ENCODE assay signal across 20 cellular contexts in genomic region chr1:201454568-201454967, GRCh38. TPM values are rescaled to one million over a fixed set of nuclear protein-coding genes. Genes with fewer than 3 reads are reported as not detected.
A peak's percentile ranks its signal among the peaks of the same experiment; 100 is the strongest.
DNase-seq lines count a peak whose midpoint lies in the region; ATAC-seq and TF ChIP-seq lines count a peak whose summit lies in the region.
"Had no signal": no experiment of that assay in that cellular context is flagged by ENCODE, and none has a peak within 500 bp of the region (broad histone marks: within the 10 kb centered on the region; RNA-seq: fewer than 3 reads in every experiment).

No MANE protein-coding gene starts in this region.

- peak; percentile 44 for DNase-seq in NCI-H2107 treated with DMSO at 0.1 percent for 48 hours (lab: John Stamatoyannopoulos, UW; ENCODE audit: unreplicated experiment)
- no peak for DNase-seq in NCI-H2107 (lab: John Stamatoyannopoulos, UW)
- peak; percentile 63 for DNase-seq in cerebellar cortex (ENCODE audit: low spot score)
- DNase-seq in trophoblast cell: no peak
- DNase-seq in Right ventricle myocardium superior: no peak
- DNase-seq: activated CD8-positive, alpha-beta memory T cell treated with anti-CD3 and anti-CD28 coated beads for 24 hours; kidney glomerular epithelial cell; naive B cell; NCI-H774; ovary; PC-9; SHP77 treated with DMSO at 0.1 percent for 48 hours had no signal

- H3K4me1 ChIP-seq in Loucy (ENCODE audit: insufficient read depth, low read length, poor library complexity, severe bottlenecking) (peaks cover 29% of the 10 kb centered on the region), trophoblast cell (ENCODE audit: control insufficient read depth in 1 of 2, insufficient read depth in 2 of 2, low read length in 2 of 2) (peaks cover 22 to 24% of the 10 kb centered on the region in 2 experiments)

- no peak overlapping the region for H2BK5ac ChIP-seq in trophoblast cell (ENCODE audit: low read depth, low read length, poor library complexity)

- no peak overlapping the region for H3K14ac ChIP-seq in trophoblast cell (ENCODE audit: low read length)

- no peaks in the 10 kb centered on the region for H4K20me1 ChIP-seq in Loucy (ENCODE audit: insufficient read depth, low read length, poor library complexity, severe bottlenecking)

- peaks cover 14% of the 10 kb centered on the region for H3K79me1 ChIP-seq in trophoblast cell (ENCODE audit: low read length)

- intact Hi-C loops in Right ventricle myocardium superior (cut with DNase I): no loop called here

- H3K9me3 ChIP-seq in Loucy (ENCODE audit: insufficient read depth, low read depth, low read length) (no peaks in the 10 kb centered on the region), trophoblast cell (ENCODE audit: insufficient read depth, low read depth, low read length) (no peaks in the 10 kb centered on the region)
- H3K9me3 ChIP-seq: ovary, tibial artery had no signal

- no peak overlapping the region for H4K12ac ChIP-seq in trophoblast cell (ENCODE audit: low read depth, low read length)

- H3K9me2 ChIP-seq in Loucy (replicated peaks; ENCODE audit: low read depth, low read length): no peaks in the 10 kb centered on the region

- H4K91ac ChIP-seq in trophoblast cell (ENCODE audit: low read depth, low read length): peak overlapping the region; percentile 20

- H2AFZ ChIP-seq in Loucy (ENCODE audit: low read length) (no peak overlapping the region), trophoblast cell (ENCODE audit: insufficient read depth, low read length, poor library complexity) (no peak overlapping the region)
- H2AFZ ChIP-seq: PC-9 had no signal

- H3K27ac ChIP-seq in trophoblast cell (ENCODE audit: low read depth, low read length): no peak overlapping the region
- H3K27ac ChIP-seq: ovary, PC-9, tibial artery had no signal

- H3K4ac ChIP-seq in trophoblast cell (ENCODE audit: low read depth, low read length): no peak overlapping the region

- WGBS in trophoblast cell (ENCODE audit: extremely low coverage, insufficient coverage, insufficient read length): no CpG with 5 or more reads among the region's 4 CpGs

- H3K4me3 ChIP-seq in Loucy (ENCODE audit: low read length, poor library complexity, severe bottlenecking) (no peak overlapping the region), trophoblast cell (ENCODE audit: low read depth, low read length) (no peak overlapping the region)
- H3K4me3 ChIP-seq: ovary, PC-9, tibial artery had no signal

- H3K27me3 ChIP-seq in Loucy (ENCODE audit: insufficient read depth, low read length, poor library complexity, severe bottlenecking) (no peaks in the 10 kb centered on the region), trophoblast cell (ENCODE audit: insufficient read depth, low read length) (no peaks in the 10 kb centered on the region)
- H3K27me3 ChIP-seq: ovary, tibial artery had no signal

- H3K18ac ChIP-seq in trophoblast cell (ENCODE audit: low read length): no peak overlapping the region

- H2BK120ac ChIP-seq in trophoblast cell (ENCODE audit: insufficient read depth, low read length, poor library complexity): no peak overlapping the region

- H3K36me3 ChIP-seq in Loucy (ENCODE audit: insufficient read depth, low read length): no peaks in the 10 kb centered on the region
- H3K36me3 ChIP-seq in trophoblast cell (ENCODE audit: control insufficient read depth in 1 of 2, insufficient read depth in 2 of 2, low read length in 2 of 2): no peaks in the 10 kb centered on the region
- H3K36me3 ChIP-seq: ovary, tibial artery had no signal

- no peak for TF ChIP-seq CTCF in Loucy (conservative IDR thresholded peaks at IDR 0.05; ENCODE audit: low read length)

- H3K4me2 ChIP-seq in Loucy (ENCODE audit: low read depth, low read length, poor library complexity, severe bottlenecking) (peak overlapping the region; percentile 24), trophoblast cell (ENCODE audit: low read length) (no peak overlapping the region)
- H3K4me2 ChIP-seq: PC-9 had no signal

- H2BK12ac ChIP-seq in trophoblast cell (ENCODE audit: low read length): no peak overlapping the region

- H3K9ac ChIP-seq in Loucy (ENCODE audit: low read depth, low read length, poor library complexity, severe bottlenecking): no peak overlapping the region
- no peak overlapping the region for H3K9ac ChIP-seq in trophoblast cell (ENCODE audit: low read length)

- no peaks in the 10 kb centered on the region for H3F3A ChIP-seq in Loucy (ENCODE audit: low read depth)

- H3K23ac ChIP-seq in trophoblast cell (ENCODE audit: low read length): no peak overlapping the region

- H2AK5ac ChIP-seq in trophoblast cell (ENCODE audit: low read length): no peak overlapping the region

- H4K8ac ChIP-seq in trophoblast cell (ENCODE audit: low read depth, low read length): no peak overlapping the region

- H3K79me2 ChIP-seq in Loucy (ENCODE audit: insufficient read depth, low read length): no peaks in the 10 kb centered on the region
- H3K79me2 ChIP-seq in trophoblast cell (ENCODE audit: control insufficient read depth, insufficient read depth, low read length, poor library complexity): no peaks in the 10 kb centered on the region

- ATAC-seq in Right ventricle myocardium superior (ENCODE audit: poor library complexity) (no peak), HG03432 (IDR thresholded peaks at IDR 0.05; ENCODE audit: unreplicated experiment) (no peak), HG03135 (IDR thresholded peaks at IDR 0.05; ENCODE audit: unreplicated experiment) (no peak)

RNA-seq across cellular contexts. Expression of gene PHLDA3, which starts 14.4 kb away (rescaled TPM):
- 49.4 and 51.1 TPM in 2 replicates for polyA plus RNA-seq in trophoblast cell (2013)
- total RNA-seq in Right ventricle myocardium superior: 21.5 TPM

RNA-seq across cellular contexts. Expression of gene TNNI1, which starts 33.0 kb away (rescaled TPM):
- polyA plus RNA-seq in trophoblast cell (2013): 0.75 and 0.90 TPM in 2 replicates
- total RNA-seq in Right ventricle myocardium superior: 4.3 TPM
- total RNA-seq: A172, fibroblast of lung, glomerular endothelial cell, PC-9 had no signal

RNA-seq across cellular contexts. Expression of gene CSRP1, which starts 52.4 kb away (rescaled TPM):
- polyA plus RNA-seq in trophoblast cell (2013): 326 and 348 TPM in 2 replicates
- total RNA-seq in Right ventricle myocardium superior: 53.1 TPM

RNA-seq across cellular contexts. Expression of gene LAD1, which starts 55.4 kb away (rescaled TPM):
- polyA plus RNA-seq in trophoblast cell (2013): 28.6 and 30.4 TPM in 2 replicates
- total RNA-seq in Right ventricle myocardium superior: 1.9 TPM
- total RNA-seq: fibroblast of lung had no signal
- polyA plus RNA-seq: BJ, fibroblast of lung had no signal

Comparison
In these comparisons a context has a peak if more than half of its experiments do, and no peak if none do; other contexts are left out.
1. DNase-seq: peak in NCI-H2107 treated with DMSO at 0.1 percent for 48 hours (single experiment) and cerebellar cortex (single experiment); none in NCI-H2107 (single experiment), trophoblast cell (0 of 2) and Right ventricle myocardium superior (single experiment).